8 cellular contexts compared by ENCODE assay signal in the genomic region with DNA sequence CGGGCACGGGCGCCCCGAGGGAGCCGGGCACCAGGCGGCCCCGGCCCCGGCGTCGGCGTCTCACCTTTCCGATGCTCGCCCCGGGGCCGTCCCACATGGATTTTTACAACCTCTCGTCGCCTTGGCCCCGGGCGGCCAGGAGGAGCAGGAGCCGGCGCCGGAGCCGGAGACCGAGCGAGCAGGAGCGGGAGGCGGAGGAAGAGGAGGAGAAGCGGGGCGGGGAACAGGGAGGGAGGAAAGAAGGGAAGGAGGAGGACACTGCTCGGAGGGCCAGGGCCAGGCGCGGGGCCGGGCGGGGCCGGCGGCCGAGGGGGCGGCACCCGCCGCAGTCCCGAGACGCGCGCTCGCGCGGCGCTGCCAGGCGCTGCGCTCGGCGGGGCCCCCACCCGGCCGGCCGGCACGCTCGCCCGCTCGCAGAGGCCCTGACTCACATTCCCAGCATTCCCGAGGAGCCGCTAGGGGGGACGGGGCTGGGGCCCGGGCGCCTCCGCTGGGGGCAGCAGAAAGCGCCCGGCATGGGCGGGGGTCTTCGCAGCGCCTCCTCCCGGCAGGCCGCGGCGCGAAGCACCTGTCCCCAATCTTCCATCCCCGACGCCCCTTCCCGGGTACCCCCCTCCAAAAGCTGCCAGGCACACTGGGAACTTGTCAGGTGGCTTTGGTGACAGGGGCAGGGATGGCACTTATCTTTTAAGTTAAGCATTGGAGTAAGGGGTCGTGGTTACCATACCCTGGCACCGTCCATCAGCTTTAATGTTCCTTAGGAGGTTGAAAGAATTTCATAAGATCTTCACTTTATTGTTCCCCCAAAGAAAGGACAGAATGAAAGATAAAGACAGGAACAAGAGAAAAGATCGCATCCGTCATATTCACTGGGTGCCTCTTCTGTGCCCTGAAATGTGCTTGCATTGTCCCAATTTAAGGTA. TPM values are rescaled to one million over a fixed set of nuclear protein-coding genes. Genes with fewer than 3 reads are reported as not detected.
DNase-seq lines count a peak whose midpoint lies in the region; ATAC-seq and TF ChIP-seq lines count a peak whose summit lies in the region.

A gene (minus strand): TSS at position 284 of the 923 bp plus-strand sequence.

- DNase-seq in SK-MEL-5 (ENCODE audit: low read depth, low spot score) (peak; percentile 19), mucosa of descending colon (peak in 2 of 3 donors; percentile 21 to 55), upper lobe of right lung (peak; percentile 69), GM13976 (ENCODE audit: low spot score) (no peak)

- H3K27me3 ChIP-seq in upper lobe of right lung, result peaks cover 27% of the 10 kb centered on the region

- no peak within 1 kb of the TSS for H3K27ac ChIP-seq in 22Rv1
- H3K27ac ChIP-seq in upper lobe of right lung, result no peak within 1 kb of the TSS

- H3K4me3 ChIP-seq in mucosa of descending colon (no peak within 1 kb of the TSS), upper lobe of right lung (peak within 1 kb of the TSS; percentile 49)

- intact Hi-C loops in mucosa of descending colon (cut with DNase I, micrococcal nuclease), result no loop called here
- intact Hi-C loops in upper lobe of right lung (cut with DNase I), result no loop called here

- H3K9me3 ChIP-seq in mucosa of descending colon (no peaks in the 10 kb centered on the region), upper lobe of right lung (no peaks in the 10 kb centered on the region)

- TF ChIP-seq CTCF in 22Rv1 (IDR thresholded peaks at IDR 0.05) (peak; percentile 69), GM12872 (IDR thresholded peaks at IDR 0.05; ENCODE audit: insufficient read depth, low read depth, low read length) (0 out of 3 replicates have a peak, but pooled peaks have one; percentile 12), mucosa of descending colon (IDR thresholded peaks at IDR 0.05) (no peak), upper lobe of right lung (IDR thresholded peaks at IDR 0.05) (peak; percentile 12), GM13976 (IDR thresholded peaks at IDR 0.05; ENCODE audit: borderline replicate concordance, control extremely low read depth, extremely low read depth, insufficient read depth, missing control alignments) (no peak)

- ATAC-seq in esophagus mucosa, result peak; percentile 60
- ATAC-seq in mucosa of descending colon, result peak; percentile 78
- peak; percentile 87 for ATAC-seq in upper lobe of right lung
- no peak for ATAC-seq in HG03025 (IDR thresholded peaks at IDR 0.05; ENCODE audit: low FRiP score, unreplicated experiment)

- H3K36me3 ChIP-seq in mucosa of descending colon (ENCODE audit: low read depth) (no peaks in the 10 kb centered on the region), upper lobe of right lung (no peaks in the 10 kb centered on the region)

- in situ Hi-C loops in SK-MEL-5 (cut with HindIII; ENCODE audit: low pct_unique_long_range_greater_than_20kb, low sequenced_read_pairs), result no loop called here
- in situ Hi-C loops in GM13976 (cut with MboI; ENCODE audit: low sequenced_read_pairs, unreplicated experiment), result no loop called here

- H3K4me1 ChIP-seq in mucosa of descending colon (ENCODE audit: low read depth) (peaks cover 3% of the 10 kb centered on the region), upper lobe of right lung (no peaks in the 10 kb centered on the region)

RNA-seq across cellular contexts. Expression of the gene that starts here (rescaled TPM):
- total RNA-seq in SK-MEL-5 (2014; rRNA removed; shearing (Covaris generic)), result 0.50 and 0.96 TPM in 2 replicates
- 1.0 and 2.0 TPM in 2 replicates for polyA plus RNA-seq in SK-MEL-5 (2015; cell fraction: cytosol; rRNA removed)
- polyA plus RNA-seq in SK-MEL-5 (2015; cell fraction: nucleus; rRNA removed), result 0.45 and 0.72 TPM in 2 replicates
- total RNA-seq in esophagus mucosa (0.48 TPM), mucosa of descending colon (1 to 10 TPM in 1 of 3 donors, under 1 TPM in 2; 0.06 to 1.8 (median 0.43) TPM), upper lobe of right lung (1.4 TPM)

Comparison
In these comparisons a context has a peak if more than half of its experiments do, and no peak if none do; other contexts are left out.
1. Peak in ATAC-seq in esophagus mucosa; RNA of the gene not detected or under 1 TPM.
2. CTCF ChIP-seq: peak in 22Rv1 (single experiment), GM12872 (single experiment) and upper lobe of right lung (single experiment); none in mucosa of descending colon (single experiment) and GM13976 (single experiment).